ENCODE assay signal across 18 cellular contexts in genomic region chr15:34889486-34889885, GRCh38.
"Had no signal": no experiment of that assay in that cellular context is flagged by ENCODE, and none has a peak within 500 bp of the region (broad histone marks: within the 10 kb centered on the region; RNA-seq: fewer than 3 reads in every experiment).

No MANE protein-coding gene starts in this region.

- H3K4me2 ChIP-seq: smooth muscle cell had no signal

- ATAC-seq: activated CD4-positive, CD25-positive, alpha-beta regulatory T cell treated with anti-CD3 and anti-CD28 coated beads, Interleukin-2, amount 50 U/mL, for 24 hours; activated CD8-positive, alpha-beta memory T cell treated with anti-CD3 and anti-CD28 coated beads, Interleukin-2, amount 10 ng/mL, durations not matched to agents 7 days and 5 days; activated naive CD4-positive, alpha-beta T cell treated with anti-CD3 and anti-CD28 coated beads, Interleukin-2, amount 50 U/mL, for 72 hours; mucosa of descending colon; naive thymus-derived CD8-positive, alpha-beta T cell; stimulated activated memory B cell treated with anti-CD40 and anti-IgM and Interleukin-4, amounts not matched to agents 10 μg/mL and 1 μg/mL and 100 μg/mL, for 72 hours had no signal

- H3K27ac ChIP-seq: brain microvascular endothelial cell, neutrophil, right atrium auricular region, tibial artery, vagina had no signal

- H3K27me3 ChIP-seq: brain microvascular endothelial cell, neutrophil, right atrium auricular region, tibial artery, vagina had no signal

- H3K9me3 ChIP-seq: vagina had no signal

- DNase-seq: activated CD4-positive, alpha-beta T cell treated with anti-CD3 and anti-CD28 coated beads, Interleukin-2, amount 50 U/mL, for 4 hours; activated CD8-positive, alpha-beta memory T cell treated with anti-CD3 and anti-CD28 coated beads, Interleukin-2, amount 10 ng/mL, durations not matched to agents 7 days and 5 days; activated effector memory CD4-positive, alpha-beta T cell treated with anti-CD3 and anti-CD28 coated beads, Interleukin-2, amount 50 U/mL, for 16 hours; activated T-cell treated with anti-CD3 and anti-CD28 coated beads, Interleukin-2, amount 50 U/mL, for 24 hours; amygdala; brain microvascular endothelial cell; mucosa of descending colon; naive thymus-derived CD8-positive, alpha-beta T cell; posterior cingulate gyrus; stimulated activated CD4-positive, alpha-beta T cell treated with anti-CD3 and anti-CD28 coated beads, Interleukin-1b, Interleukin-23, amount 100 ng/mL, for 48 hours; tibial artery had no signal

- H3K4me3 ChIP-seq: mucosa of descending colon, right atrium auricular region, smooth muscle cell, tibial artery, vagina had no signal

- H3K4me1 ChIP-seq: right atrium auricular region, tibial artery, vagina had no signal
